In the genomic region with DNA sequence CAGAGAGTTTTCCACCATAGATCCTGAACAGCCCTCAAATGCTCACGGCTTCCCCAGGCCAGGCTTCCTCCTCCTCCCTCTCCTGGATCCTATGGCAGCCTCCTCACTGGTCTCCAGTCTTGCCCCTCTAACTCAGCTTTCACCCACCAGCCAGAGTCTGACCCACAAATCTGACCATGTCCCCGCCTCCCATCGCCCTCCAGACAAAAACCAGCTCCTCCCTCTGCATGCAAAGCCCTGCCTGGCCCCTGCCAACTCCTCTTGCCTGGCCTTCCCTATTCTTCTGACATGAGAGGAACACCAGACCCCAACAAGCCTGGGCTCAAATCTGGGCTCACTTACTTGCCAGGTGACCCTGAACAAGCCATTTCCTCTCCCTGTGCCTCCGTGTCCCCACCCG, we compare ENCODE assay signal across 20 cellular contexts. TPM values are rescaled to one million over a fixed set of nuclear protein-coding genes. Genes with fewer than 3 reads are reported as not detected.
DNase-seq lines count a peak whose midpoint lies in the region; ATAC-seq and TF ChIP-seq lines count a peak whose summit lies in the region.
"Had no signal": no experiment of that assay in that cellular context is flagged by ENCODE, and none has a peak within 500 bp of the region (broad histone marks: within the 10 kb centered on the region; RNA-seq: fewer than 3 reads in every experiment).

No MANE protein-coding gene starts in this region.

- H3K27me3 ChIP-seq in iPS-15b (ENCODE audit: control insufficient read depth, insufficient read depth, low read length) (no peaks in the 10 kb centered on the region), trophoblast cell (ENCODE audit: insufficient read depth, low read length) (no peaks in the 10 kb centered on the region), tibial nerve (no peaks in the 10 kb centered on the region)
- H3K27me3 ChIP-seq: BE2C had no signal

- no peak overlapping the region for H3K4ac ChIP-seq in trophoblast cell (ENCODE audit: low read depth, low read length)

- no CpG with 5 or more reads among the region's 5 CpGs for WGBS in trophoblast cell (ENCODE audit: extremely low coverage, insufficient coverage, insufficient read length)
- 79 to 82% methylated on average over 5 of the region's 5 CpGs for WGBS in tibial nerve, 2 donors

- no peak overlapping the region for H3K4me2 ChIP-seq in trophoblast cell (ENCODE audit: low read length)
- H3K4me2 ChIP-seq: A549 had no signal

- no peaks in the 10 kb centered on the region for H3K9me3 Mint-ChIP-seq in activated CD4-positive, alpha-beta T cell treated with anti-CD3 and anti-CD28 coated beads, Interleukin-2, amount 10 ng/mL, durations not matched to agents 7 days and 5 days

- H2AK5ac ChIP-seq in trophoblast cell (ENCODE audit: low read length), result no peak overlapping the region

- H3K23ac ChIP-seq in trophoblast cell (ENCODE audit: low read length), result no peak overlapping the region

- ATAC-seq in GM21526 (IDR thresholded peaks at IDR 0.05; ENCODE audit: low FRiP score, unreplicated experiment) (no peak), GM21515 (IDR thresholded peaks at IDR 0.05; ENCODE audit: unreplicated experiment) (no peak)
- ATAC-seq: A549 had no signal

- no peak overlapping the region for H2BK120ac ChIP-seq in trophoblast cell (ENCODE audit: insufficient read depth, low read length, poor library complexity)

- H2BK12ac ChIP-seq in trophoblast cell (ENCODE audit: low read length), result no peak overlapping the region

- H3K36me3 Mint-ChIP-seq in activated CD4-positive, alpha-beta T cell treated with anti-CD3 and anti-CD28 coated beads, Interleukin-2, amount 10 ng/mL, durations not matched to agents 7 days and 5 days (ENCODE audit: low read depth), result peaks cover 30% of the 10 kb centered on the region

- TF ChIP-seq POLR2A in tibial nerve (IDR thresholded peaks at IDR 0.05), result no peak

- no peak overlapping the region for H3K14ac ChIP-seq in trophoblast cell (ENCODE audit: low read length)

- no peaks in the 10 kb centered on the region for H3K27me3 Mint-ChIP-seq in activated CD4-positive, alpha-beta T cell treated with anti-CD3 and anti-CD28 coated beads, Interleukin-2, amount 10 ng/mL, durations not matched to agents 7 days and 5 days

- H3K4me1 ChIP-seq in iPS-15b (ENCODE audit: control insufficient read depth, insufficient read depth, low read length) (peaks cover 20% of the 10 kb centered on the region), trophoblast cell (ENCODE audit: control insufficient read depth in 1 of 2, insufficient read depth in 2 of 2, low read length in 2 of 2) (peaks cover 2 to 11% of the 10 kb centered on the region in 2 experiments), tibial nerve (peaks cover 0 to 45% (median 22%) of the 10 kb centered on the region in 4 donors)
- H3K4me1 ChIP-seq: A549 had no signal

- POLR2A ChIA-PET in activated CD4-positive, alpha-beta T cell treated with anti-CD3 and anti-CD28 coated beads, Interleukin-2, amount 10 ng/mL, durations not matched to agents 7 days and 5 days (lab: Charles Lee), result no interaction called here
- POLR2A ChIA-PET in RWPE1 (lab: Yijun Ruan, JAX; ENCODE audit: low non-redundant PET), result no interaction called here

- no peaks in the 10 kb centered on the region for H3K79me1 ChIP-seq in trophoblast cell (ENCODE audit: low read length)

- H2BK5ac ChIP-seq in trophoblast cell (ENCODE audit: low read depth, low read length, poor library complexity), result no peak overlapping the region

- H4K8ac ChIP-seq in trophoblast cell (ENCODE audit: low read depth, low read length), result no peak overlapping the region

- no peaks in the 10 kb centered on the region for H3K79me2 ChIP-seq in trophoblast cell (ENCODE audit: control insufficient read depth, insufficient read depth, low read length, poor library complexity)

- no peak overlapping the region for H3K4me3 Mint-ChIP-seq in activated CD4-positive, alpha-beta T cell treated with anti-CD3 and anti-CD28 coated beads, Interleukin-2, amount 10 ng/mL, durations not matched to agents 7 days and 5 days

- no peak overlapping the region for H4K12ac ChIP-seq in trophoblast cell (ENCODE audit: low read depth, low read length)

- no peak for TF ChIP-seq EP300 in tibial nerve (IDR thresholded peaks at IDR 0.05)

- H3K18ac ChIP-seq in trophoblast cell (ENCODE audit: low read length), result no peak overlapping the region

- no peak for TF ChIP-seq CTCF in RWPE1 (conservative IDR thresholded peaks at IDR 0.05; ENCODE audit: low read depth)
- TF ChIP-seq CTCF in tibial nerve (IDR thresholded peaks at IDR 0.05), result no peak

- DNase-seq in activated CD4-positive, alpha-beta T cell treated with anti-CD3 and anti-CD28 coated beads, Interleukin-2, amount 10 ng/mL, durations not matched to agents 7 days and 5 days, result no peak
- DNase-seq in activated CD4-positive, alpha-beta T cell treated with anti-CD3 and anti-CD28 coated beads for 1 hour, result no peak
- DNase-seq in RWPE1 (ENCODE audit: low spot score) (no peak), trophoblast cell (no peak), tibial nerve (ENCODE audit: low spot score in 2 of 2) (no peak)
- DNase-seq: activated CD4-positive, alpha-beta T cell treated with anti-CD3 and anti-CD28 coated beads for 48 hours; activated gamma-delta T cell treated with Interleukin-2 at 50 U/mL for 16 hours; amygdala; BE2C; central memory CD4-positive, alpha-beta T cell; effector CD8-positive, alpha-beta T cell; midbrain; NCI-H1417 treated with DMSO at 0.1 percent for 48 hours; nucleus accumbens; retina; stimulated activated CD4-positive, alpha-beta T cell treated with anti-CD3 and anti-CD28 coated beads, Interleukin-4, amount 100 ng/mL, for 4 hours had no signal

- H2AFZ ChIP-seq in trophoblast cell (ENCODE audit: insufficient read depth, low read length, poor library complexity), result no peak overlapping the region

- H4K91ac ChIP-seq in trophoblast cell (ENCODE audit: low read depth, low read length), result no peak overlapping the region

- peak overlapping the region; percentile 65 for H3K27ac Mint-ChIP-seq in activated CD4-positive, alpha-beta T cell treated with anti-CD3 and anti-CD28 coated beads, Interleukin-2, amount 10 ng/mL, durations not matched to agents 7 days and 5 days

- H3K9me3 ChIP-seq in iPS-15b (ENCODE audit: control insufficient read depth, insufficient read depth, low read length) (no peaks in the 10 kb centered on the region), trophoblast cell (ENCODE audit: insufficient read depth, low read depth, low read length) (no peaks in the 10 kb centered on the region), tibial nerve (no peaks in the 10 kb centered on the region)
- H3K9me3 ChIP-seq: A549, BE2C had no signal

- H3K4me1 Mint-ChIP-seq in activated CD4-positive, alpha-beta T cell treated with anti-CD3 and anti-CD28 coated beads, Interleukin-2, amount 10 ng/mL, durations not matched to agents 7 days and 5 days, result no peaks in the 10 kb centered on the region

- H3K36me3 ChIP-seq in iPS-15b (ENCODE audit: control insufficient read depth, insufficient read depth, low read length) (peaks cover 34% of the 10 kb centered on the region), trophoblast cell (ENCODE audit: control insufficient read depth in 1 of 2, insufficient read depth in 2 of 2, low read length in 2 of 2) (peaks cover 7 to 18% of the 10 kb centered on the region in 2 experiments), tibial nerve (peaks cover 0 to 86% (median 27%) of the 10 kb centered on the region in 3 donors)
- H3K36me3 ChIP-seq: BE2C had no signal

- H3K9ac ChIP-seq in iPS-15b (ENCODE audit: low read depth, low read length), result no peak overlapping the region
- H3K9ac ChIP-seq in trophoblast cell (ENCODE audit: low read length), result no peak overlapping the region

- H3K27ac ChIP-seq in RWPE1 (peak overlapping the region; percentile 15), trophoblast cell (ENCODE audit: low read depth, low read length) (no peak overlapping the region), tibial nerve (no peak overlapping the region)
- H3K27ac ChIP-seq: A549 had no signal

- H3K4me3 ChIP-seq in iPS-15b (ENCODE audit: low read depth, low read length) (peak overlapping the region; percentile 8), trophoblast cell (ENCODE audit: low read depth, low read length) (peak overlapping the region; percentile 23), tibial nerve (no peak overlapping the region)
- H3K4me3 ChIP-seq: A549 had no signal

- CTCF ChIA-PET in activated CD4-positive, alpha-beta T cell treated with anti-CD3 and anti-CD28 coated beads, Interleukin-2, amount 10 ng/mL, durations not matched to agents 7 days and 5 days (lab: Charles Lee), result interaction anchor here (1.3 to 1.6 kb wide), 2 partner anchors 10 to 22 kb away, joined by 3 read pairs; no protein-coding TSS in a partner anchor
- CTCF ChIA-PET in RWPE1 (lab: Yijun Ruan, JAX), result interaction anchor here (0.6 kb wide), 2 partner anchors 107 to 238 kb away, joined by 4 to 6 read pairs; no protein-coding TSS in a partner anchor

RNA-seq across cellular contexts. Expression of a gene that starts 32.4 kb away (rescaled TPM):
- under 1 TPM; 0.40 to 0.48 TPM for total RNA-seq in activated CD4-positive, alpha-beta T cell treated with anti-CD3 and anti-CD28 coated beads, Interleukin-2, amount 10 ng/mL, durations not matched to agents 7 days and 5 days
- polyA plus RNA-seq in trophoblast cell (2013), result 1.8 and 2.1 TPM in 2 replicates
- total RNA-seq in tibial nerve, result 10 to 100 TPM; 30.3 to 75.7 (median 43.1) TPM

RNA-seq across cellular contexts. Expression of a gene that starts 45.6 kb away (rescaled TPM):
- total RNA-seq in activated CD4-positive, alpha-beta T cell treated with anti-CD3 and anti-CD28 coated beads, Interleukin-2, amount 10 ng/mL, durations not matched to agents 7 days and 5 days, result 100 to 1,000 TPM in 1 of 2 experiments, 10 to 100 TPM in 1; 83.6 to 101 TPM
- polyA plus RNA-seq in trophoblast cell (2013), result 11.8 and 12.4 TPM in 2 replicates
- 100 to 1,000 TPM; 104 to 151 (median 149) TPM for total RNA-seq in tibial nerve

Comparison
In these comparisons a context has a peak if more than half of its experiments do, and no peak if none do; other contexts are left out.
1. H3K4me3 ChIP-seq: peak in iPS-15b (single experiment) and trophoblast cell (single experiment); none in tibial nerve (0 of 4).
2. RNA of a gene that starts 32.4 kb away (total RNA-seq): 30.3 to 75.7 TPM in tibial nerve; 0.40 to 0.48 TPM in activated CD4-positive, alpha-beta T cell treated with anti-CD3 and anti-CD28 coated beads, Interleukin-2, amount 10 ng/mL, durations not matched to agents 7 days and 5 days; every median in the first group is over 10 times any median in the second.